In genomic region chr18:48310999-48311398, GRCh38 we compare ENCODE assay signal across 20 cellular contexts.
"Had no signal": no experiment of that assay in that cellular context is flagged by ENCODE, and none has a peak within 500 bp of the region (broad histone marks: within the 10 kb centered on the region; RNA-seq: fewer than 3 reads in every experiment).

No MANE protein-coding gene starts in this region.

- H3K27me3 Mint-ChIP-seq: stimulated activated naive CD8-positive, alpha-beta T cell treated with anti-CD3 and anti-CD28 coated beads, Interleukin-15, amount 100 ng/mL, for 72 hours had no signal

- H3K27me3 ChIP-seq: dorsolateral prefrontal cortex, neural progenitor cell, suprapubic skin had no signal

- H3K9ac ChIP-seq: neural progenitor cell, parathyroid adenoma had no signal

- H3K36me3 Mint-ChIP-seq: mesothelial cell of epicardium; naive B cell; natural killer cell treated with Interleukin-12 subunit alpha and Interleukin-12 subunit beta and Interleukin-15 and Interleukin-18, amount 100 ng/mL, for 72 hours; neural progenitor cell had no signal

- H3K36me3 ChIP-seq: lower lobe of right lung, neural progenitor cell, suprapubic skin had no signal

- H3K9me3 ChIP-seq: lower lobe of right lung, mucosa of descending colon, suprapubic skin had no signal

- DNase-seq: dorsolateral prefrontal cortex; effector CD4-positive, alpha-beta T cell; left ventricle myocardium superior; lower lobe of right lung; mucosa of descending colon; naive B cell; stimulated activated CD4-positive, alpha-beta T cell treated with anti-CD3 and anti-CD28 coated beads, Interleukin-12 subunit alpha, Interleukin-12 subunit beta, amount 100 ng/mL, for 4 hours; stimulated activated CD4-positive, alpha-beta T cell treated with anti-CD3 and anti-CD28 coated beads, Interleukin-1b, Interleukin-23, amount 100 ng/mL, for 48 hours; stimulated activated CD4-positive, alpha-beta T cell treated with anti-CD3 and anti-CD28 coated beads, Interleukin-4, amount 100 ng/mL, for 1 hour; stimulated activated CD8-positive, alpha-beta memory T cell treated with anti-CD3 and anti-CD28 coated beads, Interleukin-4, amount 100 ng/mL, for 48 hours; stimulated activated naive CD4-positive, alpha-beta T cell; stimulated activated naive CD8-positive, alpha-beta T cell treated with anti-CD3 and anti-CD28 coated beads, Interleukin-15, amount 100 ng/mL, for 72 hours; trophoblast cell had no signal

- H3K27ac Mint-ChIP-seq: mesothelial cell of epicardium; naive B cell; natural killer cell treated with Interleukin-12 subunit alpha and Interleukin-12 subunit beta and Interleukin-15 and Interleukin-18, amount 100 ng/mL, for 72 hours; neural progenitor cell; progenitor cell of endocrine pancreas; stimulated activated naive CD8-positive, alpha-beta T cell treated with anti-CD3 and anti-CD28 coated beads, Interleukin-15, amount 100 ng/mL, for 72 hours had no signal

- H3K4me3 Mint-ChIP-seq: mesothelial cell of epicardium; naive B cell; natural killer cell treated with Interleukin-12 subunit alpha and Interleukin-12 subunit beta and Interleukin-15 and Interleukin-18, amount 100 ng/mL, for 72 hours; neural progenitor cell; stimulated activated naive CD8-positive, alpha-beta T cell treated with anti-CD3 and anti-CD28 coated beads, Interleukin-15, amount 100 ng/mL, for 72 hours had no signal

- H3K27ac ChIP-seq: dorsolateral prefrontal cortex, lower lobe of right lung, neural progenitor cell, parathyroid adenoma, suprapubic skin had no signal

- H3K9me3 Mint-ChIP-seq: mesothelial cell of epicardium; natural killer cell treated with Interleukin-12 subunit alpha and Interleukin-12 subunit beta and Interleukin-15 and Interleukin-18, amount 100 ng/mL, for 72 hours; neural progenitor cell; stimulated activated naive CD8-positive, alpha-beta T cell treated with anti-CD3 and anti-CD28 coated beads, Interleukin-15, amount 100 ng/mL, for 72 hours had no signal

- H3K4me3 ChIP-seq: dorsolateral prefrontal cortex, lower lobe of right lung, mucosa of descending colon, neural progenitor cell, smooth muscle cell, suprapubic skin had no signal

- H3K4me1 Mint-ChIP-seq: naive B cell; stimulated activated naive CD8-positive, alpha-beta T cell treated with anti-CD3 and anti-CD28 coated beads, Interleukin-15, amount 100 ng/mL, for 72 hours had no signal
